ENCODE assay signal across 9 cellular contexts in genomic region chr19:10226376-10227214, GRCh38. TPM values are rescaled to one million over a fixed set of nuclear protein-coding genes. Genes with fewer than 3 reads are reported as not detected.
DNase-seq lines count a peak whose midpoint lies in the region; ATAC-seq and TF ChIP-seq lines count a peak whose summit lies in the region.
"Had no signal": no experiment of that assay in that cellular context is flagged by ENCODE, and none has a peak within 500 bp of the region (broad histone marks: within the 10 kb centered on the region; RNA-seq: fewer than 3 reads in every experiment).

No MANE protein-coding gene starts in this region.

- intact Hi-C loops in esophagus muscularis mucosa (cut with DNase I) = no loop called here

- peaks cover 15% of the 10 kb centered on the region for H3K4me1 Mint-ChIP-seq in T-helper 2 cell treated with Interferon-gamma antibody and Interleukin-4, amounts not matched to agents 5 μg/mL and 100 μg/mL, for 36 hours (ENCODE audit: low read depth)

- peaks cover 18 to 60% (median 53%) of the 10 kb centered on the region in 4 donors for H3K4me1 ChIP-seq in esophagus muscularis mucosa
- peaks cover 5 to 30% of the 10 kb centered on the region in 2 donors for H3K4me1 ChIP-seq in muscle layer of duodenum (ENCODE audit: control insufficient read depth in 1 of 2, insufficient read depth in 2 of 2, low read length in 2 of 2)

- H3K9ac ChIP-seq in SK-N-MC (ENCODE audit: insufficient read length) = no peak overlapping the region

- H3K4me3 ChIP-seq in SK-N-MC (peak overlapping the region; percentile 38), esophagus muscularis mucosa (peak overlapping the region; percentile 26 to 47 (median 32)), muscle layer of duodenum (ENCODE audit: low read depth in 1 of 2, low read length in 2 of 2) (peak overlapping the region in 1 of 2 donors; percentile 45)

- no peaks in the 10 kb centered on the region for H3K27me3 ChIP-seq in esophagus muscularis mucosa
- H3K27me3 ChIP-seq in muscle layer of duodenum (ENCODE audit: low read depth, low read length) = no peaks in the 10 kb centered on the region

- no peak for ATAC-seq in HG02885 (IDR thresholded peaks at IDR 0.05; ENCODE audit: poor library complexity, unreplicated experiment)

- H3K9me3 Mint-ChIP-seq in T-helper 2 cell treated with Interferon-gamma antibody and Interleukin-4, amounts not matched to agents 5 μg/mL and 100 μg/mL, for 36 hours = no peaks in the 10 kb centered on the region

- TF ChIP-seq POLR2A in esophagus muscularis mucosa (IDR thresholded peaks at IDR 0.05; ENCODE audit: low read depth) = no peak

- TF ChIP-seq CTCF in esophagus muscularis mucosa (IDR thresholded peaks at IDR 0.05) = no peak

- DNase-seq in SK-N-MC (ENCODE audit: low read depth, low spot score) (no peak), esophagus muscularis mucosa (ENCODE audit: extremely low spot score) (peak; percentile 95), ureter (ENCODE audit: low spot score) (peak; percentile 73), RPMI8226 (no peak)
- DNase-seq in T-helper 2 cell treated with Interferon-gamma antibody and Interleukin-4, amounts not matched to agents 5 μg/mL and 100 μg/mL, for 36 hours (ENCODE audit: low spot score) = no peak
- DNase-seq: MM.1S; stimulated activated CD4-positive, alpha-beta T cell treated with anti-CD3 and anti-CD28 coated beads, Interleukin-1b, Interleukin-23, amount 100 ng/mL, for 48 hours had no signal

- H3K27ac Mint-ChIP-seq in T-helper 2 cell treated with Interferon-gamma antibody and Interleukin-4, amounts not matched to agents 5 μg/mL and 100 μg/mL, for 36 hours = no peak overlapping the region

- peaks cover 7% of the 10 kb centered on the region for H3K36me3 Mint-ChIP-seq in T-helper 2 cell treated with Interferon-gamma antibody and Interleukin-4, amounts not matched to agents 5 μg/mL and 100 μg/mL, for 36 hours (ENCODE audit: low read depth)

- TF ChIP-seq EP300 in esophagus muscularis mucosa (IDR thresholded peaks at IDR 0.05) = no peak

- H3K9me3 ChIP-seq in SK-N-MC (ENCODE audit: low read depth, low read length) (no peaks in the 10 kb centered on the region), esophagus muscularis mucosa (no peaks in the 10 kb centered on the region), muscle layer of duodenum (ENCODE audit: control insufficient read depth in 1 of 2, low read length in 2 of 2) (no peaks in the 10 kb centered on the region)

- WGBS in esophagus muscularis mucosa = 41% methylated on average over 17 of the region's 17 CpGs

- no peak overlapping the region for H3K4me3 Mint-ChIP-seq in T-helper 2 cell treated with Interferon-gamma antibody and Interleukin-4, amounts not matched to agents 5 μg/mL and 100 μg/mL, for 36 hours

- H3K36me3 ChIP-seq in SK-N-MC (ENCODE audit: insufficient read depth, low read length) = no peaks in the 10 kb centered on the region; the same call in 1 of the 2 replicates
- H3K36me3 ChIP-seq in esophagus muscularis mucosa = peaks cover 0 to 22% (median 14%) of the 10 kb centered on the region in 4 donors
- H3K36me3 ChIP-seq in muscle layer of duodenum (ENCODE audit: control insufficient read depth in 1 of 2, insufficient read depth in 2 of 2, low read length in 2 of 2) = peaks cover 0 to 13% of the 10 kb centered on the region in 2 donors

- H3K27me3 Mint-ChIP-seq in T-helper 2 cell treated with Interferon-gamma antibody and Interleukin-4, amounts not matched to agents 5 μg/mL and 100 μg/mL, for 36 hours (ENCODE audit: low read depth) = no peaks in the 10 kb centered on the region

- H3K27ac ChIP-seq in SK-N-MC (peak overlapping the region; percentile 22), esophagus muscularis mucosa (replicated peaks in 1 of 4) (peak overlapping the region; percentile 82 to 91 (median 90)), muscle layer of duodenum (ENCODE audit: low read length) (peak overlapping the region; percentile 69)

RNA-seq across cellular contexts. Expression of gene S1PR2, which starts 4.5 kb away (rescaled TPM):
- total RNA-seq in esophagus muscularis mucosa (10 to 100 TPM; 14.5 to 27.7 (median 20.4) TPM), ureter (10.9 TPM)

RNA-seq across cellular contexts. Expression of gene MRPL4, which starts 25.4 kb away (rescaled TPM):
- 10 to 100 TPM; 39.9 to 78.0 (median 61.7) TPM for total RNA-seq in esophagus muscularis mucosa
- 65.3 TPM for total RNA-seq in ureter

RNA-seq across cellular contexts. Expression of gene DNMT1, which starts 31.8 kb away (rescaled TPM):
- total RNA-seq in esophagus muscularis mucosa (10 to 100 TPM; 20.8 to 51.4 (median 34.8) TPM), ureter (61.1 TPM)

RNA-seq across cellular contexts. Expression of gene ICAM1, which starts 44.3 kb away (rescaled TPM):
- total RNA-seq in esophagus muscularis mucosa (10 to 100 TPM; 15.8 to 63.5 (median 18.4) TPM), ureter (20.4 TPM)

Comparison
In these comparisons a context has a peak if more than half of its experiments do, and no peak if none do; other contexts are left out.
1. DNase-seq: peak in esophagus muscularis mucosa (single experiment) and ureter (single experiment); none in SK-N-MC (single experiment), T-helper 2 cell treated with Interferon-gamma antibody and Interleukin-4, amounts not matched to agents 5 μg/mL and 100 μg/mL, for 36 hours (single experiment) and RPMI8226 (single experiment).
2. H3K27ac ChIP-seq: peak in every context shown above with its lines; median percentile 90 in esophagus muscularis mucosa; 69 in muscle layer of duodenum; 22 in SK-N-MC.